ENCODE assay signal across 11 cellular contexts in the genomic region with DNA sequence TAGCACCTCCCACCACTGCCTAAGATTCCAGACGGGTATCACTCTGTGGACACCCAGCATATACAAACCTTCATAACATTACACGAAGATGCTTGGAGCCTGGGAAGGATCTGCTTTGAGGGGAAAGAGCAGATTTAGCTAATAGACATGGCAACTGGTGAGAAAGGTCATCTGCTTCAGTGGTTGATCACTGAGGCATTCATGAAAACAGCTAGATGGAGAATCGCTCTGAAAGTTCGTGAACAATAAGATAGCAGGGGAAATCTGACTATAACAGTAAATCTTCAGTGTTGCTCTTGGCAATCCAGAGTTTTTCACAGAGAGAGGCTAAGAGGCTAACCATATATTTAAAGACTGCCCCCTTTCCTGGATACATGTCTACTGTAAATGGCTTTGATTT.
DNase-seq lines count a peak whose midpoint lies in the region; ATAC-seq and TF ChIP-seq lines count a peak whose summit lies in the region.
"Had no signal": no experiment of that assay in that cellular context is flagged by ENCODE, and none has a peak within 500 bp of the region (broad histone marks: within the 10 kb centered on the region; RNA-seq: fewer than 3 reads in every experiment).

No MANE protein-coding gene starts in this region.

- no peak overlapping the region for H3K9ac ChIP-seq in PC-3 (ENCODE audit: low read length)

- intact Hi-C loops in natural killer cell (cut with micrococcal nuclease) = no loop called here
- intact Hi-C loops in PC-3 (cut with micrococcal nuclease) = no loop called here
- intact Hi-C loops in aorta (cut with DNase I) = no loop called here

- H3K4me3 ChIP-seq in PC-3 (ENCODE audit: low read length) (no peak overlapping the region), aorta (ENCODE audit: low read length in 2 of 2) (no peak overlapping the region)

- TF ChIP-seq CTCF in natural killer cell (IDR thresholded peaks at IDR 0.05) = no peak
- no peak for TF ChIP-seq CTCF in WTC11 (IDR thresholded peaks at IDR 0.05)
- no peak for TF ChIP-seq CTCF in PC-3 (conservative IDR thresholded peaks at IDR 0.05; ENCODE audit: low read depth, low read length)

- H2AFZ ChIP-seq in PC-3 (ENCODE audit: low read length) = no peak overlapping the region

- peak; percentile 22 for ATAC-seq in GM18867 (IDR thresholded peaks at IDR 0.05; ENCODE audit: unreplicated experiment)
- ATAC-seq in GM21717 (IDR thresholded peaks at IDR 0.05; ENCODE audit: unreplicated experiment) = peak; percentile 13
- peak; percentile 17 for ATAC-seq in HG03439 (IDR thresholded peaks at IDR 0.05; ENCODE audit: unreplicated experiment)
- ATAC-seq in natural killer cell = peak; percentile 31 to 38 (median 34)
- ATAC-seq in WTC11 = no peak
- no peak for ATAC-seq in PC-3
- ATAC-seq in aorta (ENCODE audit: low FRiP score) = no peak
- ATAC-seq: left colon had no signal

- H3K9me2 ChIP-seq in PC-3 (replicated peaks; ENCODE audit: low read length) = no peaks in the 10 kb centered on the region

- H3K36me3 ChIP-seq in PC-3 (ENCODE audit: low read depth, low read length) (no peaks in the 10 kb centered on the region), aorta (ENCODE audit: control insufficient read depth in 1 of 2, insufficient read depth in 2 of 2, low read length in 1 of 2) (no peaks in the 10 kb centered on the region)

- H3K27me3 Mint-ChIP-seq in natural killer cell (ENCODE audit: low read depth in 2 of 2) = no peaks in the 10 kb centered on the region
- no peaks in the 10 kb centered on the region; the same call in 1 of the 2 replicates for H3K27me3 Mint-ChIP-seq in WTC11 (ENCODE audit: low read depth)

- H3K4me1 ChIP-seq in PC-3 (ENCODE audit: insufficient read depth, low read length) (peaks cover 7% of the 10 kb centered on the region), aorta (ENCODE audit: control insufficient read depth in 1 of 2, insufficient read depth in 2 of 2, low read length in 2 of 2) (no peaks in the 10 kb centered on the region)

- H4K20me1 ChIP-seq in PC-3 (ENCODE audit: low read length) = no peaks in the 10 kb centered on the region

- H3K27me3 ChIP-seq in PC-3 (ENCODE audit: low read length) (no peaks in the 10 kb centered on the region), aorta (ENCODE audit: control insufficient read depth in 1 of 2, insufficient read depth in 2 of 2, low read length in 1 of 2) (no peaks in the 10 kb centered on the region)

- H3K36me3 Mint-ChIP-seq in natural killer cell (no peaks in the 10 kb centered on the region), WTC11 (peaks cover 20% of the 10 kb centered on the region)

- H3F3A ChIP-seq in PC-3 (ENCODE audit: low read length, unreplicated experiment) = no peaks in the 10 kb centered on the region

- no peaks in the 10 kb centered on the region for H3K9me3 Mint-ChIP-seq in natural killer cell
- H3K9me3 Mint-ChIP-seq in WTC11 = peaks cover 19% of the 10 kb centered on the region

- H3K27ac Mint-ChIP-seq in natural killer cell = peak overlapping the region; percentile 89 to 90
- no peak overlapping the region for H3K27ac Mint-ChIP-seq in WTC11

- H3K4me2 ChIP-seq in PC-3 (ENCODE audit: low read length) = no peak overlapping the region

- no TSS peak for BruUV-seq in PC-3 (replicated peaks; lab: Mats Ljungman, UMichigan)

- peak overlapping the region; percentile 87 for H3K4me3 Mint-ChIP-seq in natural killer cell
- no peak overlapping the region for H3K4me3 Mint-ChIP-seq in WTC11

- no peak overlapping the region for H3K27ac ChIP-seq in PC-3 (ENCODE audit: low read length)
- no peak overlapping the region for H3K27ac ChIP-seq in aorta (ENCODE audit: low read depth in 1 of 2, low read length in 2 of 2)

- CTCF ChIA-PET in WTC11 (lab: Charles Lee) = interaction anchor here (2.1 kb wide), 1 partner anchor 35 kb away, joined by 8 read pairs; no protein-coding TSS in a partner anchor
- CTCF ChIA-PET in PC-3 (lab: Charles Lee) = no interaction called here

- 64 to 90% methylated on average over 4 of the region's 4 CpGs for WGBS in aorta, 2 donors

- H3K79me2 ChIP-seq in PC-3 (ENCODE audit: low read length) = no peaks in the 10 kb centered on the region

- peaks cover 44 to 51% of the 10 kb centered on the region in 2 donors for H3K4me1 Mint-ChIP-seq in natural killer cell
- peaks cover 31% of the 10 kb centered on the region for H3K4me1 Mint-ChIP-seq in WTC11

- H3K9me3 ChIP-seq in PC-3 (ENCODE audit: low read length) (no peaks in the 10 kb centered on the region), aorta (ENCODE audit: control insufficient read depth, low read length) (no peaks in the 10 kb centered on the region)

- POLR2A ChIA-PET in WTC11 (lab: Charles Lee) (no interaction called here), PC-3 (lab: Charles Lee; ENCODE audit: unreplicated experiment) (no interaction called here)

- DNase-seq in natural killer cell (no peak), WTC11 (ENCODE audit: low spot score) (no peak), PC-3 (no peak), DMS53 treated with DMSO at 0.1 percent for 48 hours (lab: John Stamatoyannopoulos, UW; ENCODE audit: unreplicated experiment) (no peak), aorta (no peak)
- DNase-seq: activated effector memory CD4-positive, alpha-beta T cell treated with anti-CD3 and anti-CD28 coated beads, Interleukin-2, amount 50 U/mL, for 16 hours; left colon; NCI-H510A had no signal

TF ChIP-seq in WTC11, 78 proteins besides CTCF, POLR2A, EP300 and RAD21 (continues in another document):
- TF ChIP-seq ELF4 (CRISPR knock-in tag; IDR thresholded peaks at IDR 0.05; ENCODE audit: low read depth) (no peak), ZNF396 (CRISPR knock-in tag; IDR thresholded peaks at IDR 0.05; ENCODE audit: borderline replicate concordance) (no peak), CBFB (CRISPR knock-in tag; IDR thresholded peaks at IDR 0.05; ENCODE audit: low read depth) (no peak), NR1H2 (CRISPR knock-in tag; IDR thresholded peaks at IDR 0.05) (no peak)
- TF ChIP-seq, protein P1, sequence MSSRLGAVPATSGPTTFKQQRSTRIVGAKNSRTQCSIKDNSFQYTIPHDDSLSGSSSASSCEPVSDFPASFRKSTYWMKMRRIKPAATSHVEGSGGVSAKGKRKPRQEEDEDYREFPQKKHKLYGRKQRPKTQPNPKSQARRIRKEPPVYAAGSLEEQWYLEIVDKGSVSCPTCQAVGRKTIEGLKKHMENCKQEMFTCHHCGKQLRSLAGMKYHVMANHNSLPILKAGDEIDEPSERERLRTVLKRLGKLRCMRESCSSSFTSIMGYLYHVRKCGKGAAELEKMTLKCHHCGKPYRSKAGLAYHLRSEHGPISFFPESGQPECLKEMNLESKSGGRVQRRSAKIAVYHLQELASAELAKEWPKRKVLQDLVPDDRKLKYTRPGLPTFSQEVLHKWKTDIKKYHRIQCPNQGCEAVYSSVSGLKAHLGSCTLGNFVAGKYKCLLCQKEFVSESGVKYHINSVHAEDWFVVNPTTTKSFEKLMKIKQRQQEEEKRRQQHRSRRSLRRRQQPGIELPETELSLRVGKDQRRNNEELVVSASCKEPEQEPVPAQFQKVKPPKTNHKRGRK (CRISPR knock-in tag; IDR thresholded peaks at IDR 0.05; ENCODE audit: borderline replicate concordance) = no peak
- TF ChIP-seq, protein P2, sequence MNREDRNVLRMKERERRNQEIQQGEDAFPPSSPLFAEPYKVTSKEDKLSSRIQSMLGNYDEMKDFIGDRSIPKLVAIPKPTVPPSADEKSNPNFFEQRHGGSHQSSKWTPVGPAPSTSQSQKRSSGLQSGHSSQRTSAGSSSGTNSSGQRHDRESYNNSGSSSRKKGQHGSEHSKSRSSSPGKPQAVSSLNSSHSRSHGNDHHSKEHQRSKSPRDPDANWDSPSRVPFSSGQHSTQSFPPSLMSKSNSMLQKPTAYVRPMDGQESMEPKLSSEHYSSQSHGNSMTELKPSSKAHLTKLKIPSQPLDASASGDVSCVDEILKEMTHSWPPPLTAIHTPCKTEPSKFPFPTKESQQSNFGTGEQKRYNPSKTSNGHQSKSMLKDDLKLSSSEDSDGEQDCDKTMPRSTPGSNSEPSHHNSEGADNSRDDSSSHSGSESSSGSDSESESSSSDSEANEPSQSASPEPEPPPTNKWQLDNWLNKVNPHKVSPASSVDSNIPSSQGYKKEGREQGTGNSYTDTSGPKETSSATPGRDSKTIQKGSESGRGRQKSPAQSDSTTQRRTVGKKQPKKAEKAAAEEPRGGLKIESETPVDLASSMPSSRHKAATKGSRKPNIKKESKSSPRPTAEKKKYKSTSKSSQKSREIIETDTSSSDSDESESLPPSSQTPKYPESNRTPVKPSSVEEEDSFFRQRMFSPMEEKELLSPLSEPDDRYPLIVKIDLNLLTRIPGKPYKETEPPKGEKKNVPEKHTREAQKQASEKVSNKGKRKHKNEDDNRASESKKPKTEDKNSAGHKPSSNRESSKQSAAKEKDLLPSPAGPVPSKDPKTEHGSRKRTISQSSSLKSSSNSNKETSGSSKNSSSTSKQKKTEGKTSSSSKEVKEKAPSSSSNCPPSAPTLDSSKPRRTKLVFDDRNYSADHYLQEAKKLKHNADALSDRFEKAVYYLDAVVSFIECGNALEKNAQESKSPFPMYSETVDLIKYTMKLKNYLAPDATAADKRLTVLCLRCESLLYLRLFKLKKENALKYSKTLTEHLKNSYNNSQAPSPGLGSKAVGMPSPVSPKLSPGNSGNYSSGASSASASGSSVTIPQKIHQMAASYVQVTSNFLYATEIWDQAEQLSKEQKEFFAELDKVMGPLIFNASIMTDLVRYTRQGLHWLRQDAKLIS (CRISPR knock-in tag; IDR thresholded peaks at IDR 0.05; ENCODE audit: borderline replicate concordance) = no peak

Comparison
In these comparisons a context has a peak if more than half of its experiments do, and no peak if none do; other contexts are left out.
1. ATAC-seq: peak in GM18867 (single experiment), GM21717 (single experiment), HG03439 (single experiment) and natural killer cell (3 of 3); none in WTC11 (single experiment), PC-3 (single experiment) and aorta (single experiment).